In genomic region chr19:38900816-38901215, GRCh38 we compare ENCODE assay signal across 1 cellular context.
TF ChIP-seq lines count a peak whose summit lies in the region.

No MANE protein-coding gene starts in this region.

TF ChIP-seq in H1, 55 proteins besides CTCF, POLR2A, EP300 and RAD21:
- TF ChIP-seq KDM1A (IDR thresholded peaks at IDR 0.05; ENCODE audit: borderline replicate concordance, low read length) = no peak
- TF ChIP-seq SP4 (IDR thresholded peaks at IDR 0.05; ENCODE audit: low read length) = no peak
- no peak for TF ChIP-seq JUND (IDR thresholded peaks at IDR 0.05; ENCODE audit: low read length)
- TF ChIP-seq EGR1 (IDR thresholded peaks at IDR 0.05; ENCODE audit: borderline replicate concordance, low read depth, low read length) = no peak
- TF ChIP-seq SRF (IDR thresholded peaks at IDR 0.05; ENCODE audit: low read depth, low read length) = no peak
- no peak for TF ChIP-seq SUZ12 (IDR thresholded peaks at IDR 0.05; ENCODE audit: low read length)
- TF ChIP-seq SIRT6 (IDR thresholded peaks at IDR 0.05; ENCODE audit: low read length) = no peak
- no peak for TF ChIP-seq TAF7 (optimal IDR thresholded peaks at IDR 0.05; ENCODE audit: borderline replicate concordance, low read depth, low read length)
- no peak for TF ChIP-seq CBX5 (IDR thresholded peaks at IDR 0.05; ENCODE audit: low read depth, low read length)
